ENCODE assay signal across 29 cellular contexts in the genomic region with DNA sequence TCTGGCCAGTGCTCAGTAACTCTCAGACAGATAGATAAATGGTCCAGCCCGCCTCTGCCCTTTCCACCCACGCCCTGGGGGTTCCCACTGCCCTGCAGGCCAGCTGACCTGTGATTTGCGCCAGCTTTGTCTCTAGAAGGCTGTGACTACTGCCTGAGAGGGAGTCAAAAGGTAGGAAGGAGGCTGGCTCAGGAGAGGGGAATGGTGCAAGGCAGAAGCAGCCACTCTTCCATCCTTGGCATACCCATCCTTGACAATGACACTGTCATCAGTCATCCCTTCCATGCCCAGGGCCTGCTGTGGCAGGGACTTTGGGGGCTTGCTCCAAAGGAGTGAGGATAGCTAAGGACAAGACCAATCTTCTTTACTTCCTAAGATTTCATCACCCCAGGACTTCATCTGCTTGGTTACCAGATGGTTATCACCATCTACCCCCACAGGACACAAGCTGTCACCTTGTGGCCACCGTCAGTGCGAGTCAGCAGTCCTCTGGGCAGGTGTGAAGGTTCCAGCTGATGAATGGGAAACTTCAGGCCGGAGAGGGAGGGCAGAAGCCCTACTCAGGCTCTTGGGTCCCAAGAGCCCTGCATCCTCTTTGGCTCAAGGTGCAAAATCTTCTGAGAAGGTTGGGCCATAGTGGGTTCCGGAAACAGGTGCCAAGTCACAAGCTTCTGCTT.
"Had no signal": no experiment of that assay in that cellular context is flagged by ENCODE, and none has a peak within 500 bp of the region (broad histone marks: within the 10 kb centered on the region; RNA-seq: fewer than 3 reads in every experiment).

No MANE protein-coding gene starts in this region.

- H3K4me2 ChIP-seq: SK-N-SH had no signal

- H3K27ac ChIP-seq: SJSA1 had no signal

- H3K36me3 ChIP-seq: MG63, SJSA1 had no signal

- FAIRE-seq: bronchial epithelial cell, TTC549 had no signal

- H3K4me3 ChIP-seq: MG63, SJSA1 had no signal

- H3K27me3 ChIP-seq: MG63, SJSA1 had no signal

- ATAC-seq: activated naive CD8-positive, alpha-beta T cell treated with anti-CD3 and anti-CD28 coated beads, Interleukin-2, amount 50 U/mL, for 24 hours; activated T-cell treated with anti-CD3 and anti-CD28 coated beads, Interleukin-2, amount 50 U/mL, for 4 hours; Panc1 had no signal

- DNase-seq: activated B cell treated with CpG ODN at 0.5 μM for 24 hours; activated CD4-positive, alpha-beta memory T cell treated with anti-CD3 and anti-CD28 coated beads for 36 hours; activated CD4-positive, alpha-beta T cell treated with anti-CD3 and anti-CD28 coated beads for 4 hours; activated CD4-positive, alpha-beta T cell treated with anti-CD3 and anti-CD28 coated beads, Interleukin-2, amount 50 U/mL, for 1 hour; activated CD4-positive, CD25-positive, alpha-beta regulatory T cell treated with anti-CD3 and anti-CD28 coated beads, Interleukin-2, amount 50 U/mL, for 72 hours; activated CD8-positive, alpha-beta memory T cell treated with anti-CD3 and anti-CD28 coated beads, Interleukin-2, amount 50 U/mL, for 4 hours; activated gamma-delta T cell treated with Interleukin-2 at 50 U/mL for 16 hours; activated naive CD4-positive, alpha-beta T cell treated with anti-CD3 and anti-CD28 coated beads, Interleukin-2, amount 10 ng/mL, durations not matched to agents 7 days and 5 days; activated naive CD8-positive, alpha-beta T cell treated with anti-CD3 and anti-CD28 coated beads, Interleukin-2, amount 50 U/mL, for 24 hours; activated T-cell treated with anti-CD3 and anti-CD28 coated beads for 4 hours; activated T-cell treated with anti-CD3 and anti-CD28 coated beads, Interleukin-2, amount 50 U/mL, for 4 hours; anterior cingulate cortex; caudate nucleus; Kasumi-1; MG63; NCI-H1048; NCI-H1105 treated with DMSO at 0.1 percent for 48 hours; NCI-H1436; NCI-H1694; NCI-H1930; NCI-H2081 treated with DMSO at 0.1 percent for 48 hours; NCI-H226; NCI-H524 treated with DMSO at 0.1 percent for 48 hours; SHP77 treated with DMSO at 0.1 percent for 48 hours; SK-N-SH had no signal

- H3K4me1 ChIP-seq: SJSA1 had no signal

- H3K9ac ChIP-seq: SK-N-SH had no signal
